ENCODE assay signal across 11 cellular contexts in the genomic region with DNA sequence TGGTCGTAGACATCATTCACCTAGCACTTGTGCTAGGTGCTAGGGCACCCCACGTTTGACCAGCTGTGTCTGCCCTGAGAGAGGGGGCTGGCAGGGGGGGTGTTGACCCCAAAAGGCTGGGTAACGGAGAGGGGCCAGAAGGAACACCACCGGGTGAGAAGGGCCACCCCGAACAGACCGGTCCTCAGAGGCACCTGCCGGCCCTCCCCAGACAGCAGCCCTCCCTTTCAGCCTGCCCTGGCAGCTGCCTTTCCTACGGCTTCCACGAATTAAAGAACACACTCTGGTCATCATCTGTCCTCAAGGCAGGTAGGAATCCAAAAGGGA. TPM values are rescaled to one million over a fixed set of nuclear protein-coding genes. Genes with fewer than 3 reads are reported as not detected.
DNase-seq lines count a peak whose midpoint lies in the region; ATAC-seq, FAIRE-seq and TF ChIP-seq lines count a peak whose summit lies in the region.
"Had no signal": no experiment of that assay in that cellular context is flagged by ENCODE, and none has a peak within 500 bp of the region (broad histone marks: within the 10 kb centered on the region; RNA-seq: fewer than 3 reads in every experiment).

No MANE protein-coding gene starts in this region.

- H3K36me3 Mint-ChIP-seq in HFFc6 (ENCODE audit: low read depth): no peaks in the 10 kb centered on the region
- no peaks in the 10 kb centered on the region for H3K36me3 Mint-ChIP-seq in stimulated activated naive B cell treated with anti-CD40 and anti-IgM and Interleukin-4, amounts not matched to agents 10 μg/mL and 1 μg/mL and 100 μg/mL, for 72 hours
- H3K36me3 Mint-ChIP-seq: activated naive CD4-positive, alpha-beta T cell treated with anti-CD3 and anti-CD28 coated beads, Interleukin-2, amount 50 U/mL, for 72 hours had no signal

- ATAC-seq in left lung: no peak
- ATAC-seq in stimulated activated naive B cell treated with anti-CD40 and anti-IgM and Interleukin-4, amounts not matched to agents 10 μg/mL and 1 μg/mL and 100 μg/mL, for 72 hours (replicated peaks): peak in 1 of 2 donors; percentile 10

- no peak for DNase-seq in HFFc6
- no peak for DNase-seq in brain microvascular endothelial cell
- no peak for DNase-seq in left lung
- DNase-seq in stimulated activated naive B cell treated with anti-CD40 and anti-IgM and Interleukin-4, amounts not matched to agents 10 μg/mL and 1 μg/mL and 100 μg/mL, for 72 hours: no peak
- no peak for DNase-seq in small intestine
- DNase-seq in NOMO-1 treated with DMSO at 0.1 percent for 48 hours (lab: John Stamatoyannopoulos, UW; ENCODE audit: unreplicated experiment): no peak
- no peak for DNase-seq in GM12892 (ENCODE audit: insufficient read length)
- DNase-seq: NCI-H2029 treated with DMSO at 0.1 percent for 48 hours had no signal

- TF ChIP-seq CTCF in HFFc6 (IDR thresholded peaks at IDR 0.05) (no peak), brain microvascular endothelial cell (IDR thresholded peaks at IDR 0.05; ENCODE audit: low read depth, low read length, missing control alignments) (no peak), left lung (IDR thresholded peaks at IDR 0.05) (no peak)

- 3 to 27% (median 11%) methylated on average over 9 of the region's 9 CpGs for WGBS in small intestine, 3 donors

- intact Hi-C loops in left lung (cut with DNase I): no loop called here

- TF ChIP-seq POLR2A in GM12892 (IDR thresholded peaks at IDR 0.05; ENCODE audit: low read depth, low read length): no peak

- FAIRE-seq in small intestine (lab: Jason Lieb, UNC) (no peak), GM12892 (lab: Jason Lieb, UNC) (no peak)
- FAIRE-seq: islet of Langerhans had no signal

- H3K9me3 ChIP-seq in left lung: no peaks in the 10 kb centered on the region
- no peaks in the 10 kb centered on the region for H3K9me3 ChIP-seq in small intestine (ENCODE audit: control insufficient read depth, low read depth)

- H3K27me3 Mint-ChIP-seq in HFFc6 (ENCODE audit: insufficient read depth): peaks cover 36% of the 10 kb centered on the region
- H3K27me3 Mint-ChIP-seq in stimulated activated naive B cell treated with anti-CD40 and anti-IgM and Interleukin-4, amounts not matched to agents 10 μg/mL and 1 μg/mL and 100 μg/mL, for 72 hours: peaks cover 76 to 90% of the 10 kb centered on the region in 2 donors

- peak overlapping the region; percentile 80; the same call in 1 of the 2 replicates for H3K4me3 Mint-ChIP-seq in HFFc6
- peak overlapping the region; percentile 70 to 71 for H3K4me3 Mint-ChIP-seq in stimulated activated naive B cell treated with anti-CD40 and anti-IgM and Interleukin-4, amounts not matched to agents 10 μg/mL and 1 μg/mL and 100 μg/mL, for 72 hours

- H3K27me3 ChIP-seq in brain microvascular endothelial cell (replicated peaks): peaks cover 33% of the 10 kb centered on the region
- peaks cover 8 to 45% of the 10 kb centered on the region in 2 donors for H3K27me3 ChIP-seq in left lung
- peaks cover 0 to 9% of the 10 kb centered on the region in 2 donors for H3K27me3 ChIP-seq in small intestine (ENCODE audit: control insufficient read depth in 2 of 2, insufficient read depth in 2 of 2, low read length in 2 of 2)

- H3K27ac ChIP-seq in brain microvascular endothelial cell: no peak overlapping the region
- no peak overlapping the region for H3K27ac ChIP-seq in left lung
- H3K27ac ChIP-seq in small intestine (ENCODE audit: low read depth in 1 of 2, low read length in 1 of 2): no peak overlapping the region
- H3K27ac ChIP-seq: HL-60 had no signal

- no peaks in the 10 kb centered on the region for H3K4me1 Mint-ChIP-seq in HFFc6 (ENCODE audit: low read depth)
- peaks cover 17 to 38% of the 10 kb centered on the region in 2 donors for H3K4me1 Mint-ChIP-seq in stimulated activated naive B cell treated with anti-CD40 and anti-IgM and Interleukin-4, amounts not matched to agents 10 μg/mL and 1 μg/mL and 100 μg/mL, for 72 hours

- peak overlapping the region; percentile 52 for H3K4me3 ChIP-seq in brain microvascular endothelial cell (ENCODE audit: low read depth, low read length)
- peak overlapping the region; percentile 34 to 39 for H3K4me3 ChIP-seq in left lung
- peak overlapping the region in 1 of 2 donors; percentile 28 for H3K4me3 ChIP-seq in small intestine (ENCODE audit: low read depth in 1 of 2, low read length in 2 of 2)

- no peaks in the 10 kb centered on the region for H3K9me3 Mint-ChIP-seq in HFFc6
- no peaks in the 10 kb centered on the region for H3K9me3 Mint-ChIP-seq in stimulated activated naive B cell treated with anti-CD40 and anti-IgM and Interleukin-4, amounts not matched to agents 10 μg/mL and 1 μg/mL and 100 μg/mL, for 72 hours
- H3K9me3 Mint-ChIP-seq: activated naive CD4-positive, alpha-beta T cell treated with anti-CD3 and anti-CD28 coated beads, Interleukin-2, amount 50 U/mL, for 72 hours had no signal

- H3K27ac Mint-ChIP-seq in HFFc6: no peak overlapping the region
- H3K27ac Mint-ChIP-seq in stimulated activated naive B cell treated with anti-CD40 and anti-IgM and Interleukin-4, amounts not matched to agents 10 μg/mL and 1 μg/mL and 100 μg/mL, for 72 hours: no peak overlapping the region
- H3K27ac Mint-ChIP-seq: activated naive CD4-positive, alpha-beta T cell treated with anti-CD3 and anti-CD28 coated beads, Interleukin-2, amount 50 U/mL, for 72 hours had no signal

- H3K4me1 ChIP-seq in left lung (peaks cover 7 to 15% of the 10 kb centered on the region in 2 donors), small intestine (ENCODE audit: control insufficient read depth in 2 of 2, insufficient read depth in 1 of 2, low read depth in 1 of 2, low read length in 1 of 2) (peaks cover 0 to 3% of the 10 kb centered on the region in 2 donors)

- in situ Hi-C loops in brain microvascular endothelial cell (cut with HindIII; ENCODE audit: low pct_ligation_motif_present, low sequenced_read_pairs): no loop called here

- H3K36me3 ChIP-seq in brain microvascular endothelial cell (replicated peaks) (no peaks in the 10 kb centered on the region), left lung (no peaks in the 10 kb centered on the region), small intestine (ENCODE audit: control insufficient read depth in 2 of 2, insufficient read depth in 2 of 2, low read length in 2 of 2) (no peaks in the 10 kb centered on the region)

RNA-seq across cellular contexts. Expression of a gene that starts 1.0 kb away (rescaled TPM):
- total RNA-seq in HFFc6 (2021; fragmentation: NEBNext Ultra II Directional; extraction: Animal tissue kit (Norgen Biotek cat#: 25700)): not detected
- total RNA-seq in left lung: 1 to 10 TPM; 3.8 to 5.0 TPM
- under 1 TPM in 2 of 3 donors, not detected in 1; 0.54 to 0.76 TPM for polyA plus RNA-seq in small intestine
- not detected for polyA plus RNA-seq in GM12892 (2012; ENCODE audit: missing spikeins)
- total RNA-seq: activated naive CD4-positive, alpha-beta T cell treated with anti-CD3 and anti-CD28 coated beads, Interleukin-2, amount 50 U/mL, for 72 hours had no signal

RNA-seq across cellular contexts. Expression of a gene that starts 23.1 kb away (rescaled TPM):
- not detected for total RNA-seq in HFFc6 (2021; fragmentation: NEBNext Ultra II Directional; extraction: Animal tissue kit (Norgen Biotek cat#: 25700))
- total RNA-seq in left lung: not detected
- under 1 TPM in 1 of 3 donors, not detected in 2; 0.06 TPM for polyA plus RNA-seq in small intestine
- 0.11 TPM for polyA plus RNA-seq in GM12892 (2012; ENCODE audit: missing spikeins)
- total RNA-seq: activated naive CD4-positive, alpha-beta T cell treated with anti-CD3 and anti-CD28 coated beads, Interleukin-2, amount 50 U/mL, for 72 hours had no signal

RNA-seq across cellular contexts. Expression of a gene that starts 52.5 kb away (rescaled TPM):
- not detected for total RNA-seq in HFFc6 (2021; fragmentation: NEBNext Ultra II Directional; extraction: Animal tissue kit (Norgen Biotek cat#: 25700))
- total RNA-seq in left lung: under 1 TPM in 1 of 2 donors, not detected in 1; 0.39 TPM
- under 1 TPM in 1 of 3 donors, not detected in 2; 0.18 TPM for polyA plus RNA-seq in small intestine
- not detected for polyA plus RNA-seq in GM12892 (2012; ENCODE audit: missing spikeins)
- total RNA-seq: activated naive CD4-positive, alpha-beta T cell treated with anti-CD3 and anti-CD28 coated beads, Interleukin-2, amount 50 U/mL, for 72 hours had no signal

Comparison
In these comparisons a context has a peak if more than half of its experiments do, and no peak if none do; other contexts are left out.
1. RNA of a gene that starts 1.0 kb away (total RNA-seq): 3.8 to 5.0 TPM in left lung; not detected in HFFc6; every median in the first group is over 4 times any median in the second.